Comparison of ENCODE assay signal across 8 cellular contexts in genomic region chr3:48656061-48656840, GRCh38.
DNase-seq lines count a peak whose midpoint lies in the region; ATAC-seq lines count a peak whose summit lies in the region.

No MANE protein-coding gene starts in this region.

- H3K4me3 ChIP-seq in HUES48 (ENCODE audit: low read depth, low read length): peak overlapping the region; percentile 58; the same call in 1 of the 2 replicates

- H3K27ac Mint-ChIP-seq in memory B cell: peak overlapping the region; percentile 68

- peaks cover 4% of the 10 kb centered on the region; the same call in 1 of the 2 replicates for H3K4me1 ChIP-seq in HUES48 (ENCODE audit: control insufficient read depth, insufficient read depth, low read length)

- H3K4me1 Mint-ChIP-seq in memory B cell: peaks cover 19% of the 10 kb centered on the region

- no peaks in the 10 kb centered on the region for H3K9me3 ChIP-seq in HUES48 (ENCODE audit: control insufficient read depth, insufficient read depth, low read length)

- no peaks in the 10 kb centered on the region for H3K27me3 ChIP-seq in HUES48 (ENCODE audit: control insufficient read depth, insufficient read depth, low read length)

- no peaks in the 10 kb centered on the region for H3K9me3 Mint-ChIP-seq in memory B cell

- H3K27ac ChIP-seq in HUES48 (ENCODE audit: low read depth, low read length): peak overlapping the region; percentile 38

- ATAC-seq in GM19035 (IDR thresholded peaks at IDR 0.05; ENCODE audit: unreplicated experiment) (peak; percentile 69), memory B cell (ENCODE audit: low read depth) (peak; percentile 82), GM19324 (IDR thresholded peaks at IDR 0.05; ENCODE audit: low FRiP score, unreplicated experiment) (no peak)

- H3K36me3 ChIP-seq in HUES48 (ENCODE audit: control insufficient read depth, insufficient read depth, low read length): peaks cover 49% of the 10 kb centered on the region

- no peaks in the 10 kb centered on the region for H3K36me3 Mint-ChIP-seq in memory B cell

- peak overlapping the region; percentile 19; the same call in 1 of the 2 replicates for H3K9ac ChIP-seq in HUES48 (ENCODE audit: low read depth, low read length)

- peak overlapping the region; percentile 83 for H3K4me3 Mint-ChIP-seq in memory B cell

- H3K27me3 Mint-ChIP-seq in memory B cell: no peaks in the 10 kb centered on the region

- DNase-seq in activated CD4-positive, alpha-beta T cell treated with anti-CD3 and anti-CD28 coated beads, Interleukin-2, amount 50 U/mL, for 24 hours (ENCODE audit: low read depth in 1 of 2, low spot score in 1 of 2): peak; percentile 73
- DNase-seq in effector CD4-positive, alpha-beta T cell: peak; percentile 76
- DNase-seq in memory B cell (ENCODE audit: low spot score in 2 of 2) (peak; percentile 83 to 88), GF-D8 (lab: John Stamatoyannopoulos, UW) (no peak)
- DNase-seq in stimulated activated CD8-positive, alpha-beta memory T cell treated with anti-CD3 and anti-CD28 coated beads, Interleukin-12 subunit alpha, Interleukin-12 subunit beta, amount 100 ng/mL, for 4 hours (ENCODE audit: low read depth): peak; percentile 78
